1 cellular context compared by ENCODE assay signal in the genomic region with DNA sequence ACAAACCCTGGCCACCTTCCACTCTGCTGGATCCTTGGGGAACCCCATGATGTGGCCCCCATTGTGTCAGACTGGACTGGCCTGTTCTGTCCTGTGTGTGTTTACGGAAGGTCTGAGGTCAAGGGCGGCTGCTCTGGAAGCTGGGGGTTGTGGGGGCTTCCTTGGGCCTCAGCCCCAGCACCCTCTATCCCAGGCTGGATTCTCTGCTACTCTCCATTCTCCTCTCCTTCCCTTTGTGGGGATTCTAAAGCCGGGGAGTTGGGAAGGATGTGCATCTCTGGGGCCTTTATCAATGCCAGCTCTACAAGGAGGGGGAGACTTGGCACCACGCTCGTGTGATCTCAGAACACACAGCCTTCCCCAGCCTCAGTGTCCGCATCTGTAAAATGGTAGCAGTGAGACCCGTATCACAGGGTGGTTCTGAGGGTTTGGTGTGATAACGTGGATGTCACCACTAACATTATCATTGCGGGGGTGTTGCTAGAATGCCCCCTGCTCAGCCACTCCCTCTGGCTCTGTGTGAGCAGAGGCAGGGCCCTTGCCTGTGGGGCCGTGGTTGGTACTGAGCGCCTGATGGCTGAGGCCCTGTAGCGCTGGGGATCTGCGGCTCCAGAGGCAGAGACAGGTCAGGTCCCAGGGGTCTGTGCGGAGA.
TF ChIP-seq lines count a peak whose summit lies in the region.

No MANE protein-coding gene starts in this region.

TF ChIP-seq in HepG2, 621 proteins besides CTCF, POLR2A, EP300 and RAD21:
- TF ChIP-seq EZH2 (conservative IDR thresholded peaks at IDR 0.05; ENCODE audit: low read depth, low read length) = no peak
- no peak for TF ChIP-seq FOXA1 (IDR thresholded peaks at IDR 0.05)
- peak; percentile 29; the same call in 1 of the 2 replicates for TF ChIP-seq FOXA1 (CRISPR knock-in tag; IDR thresholded peaks at IDR 0.05)
- TF ChIP-seq, protein P1, sequence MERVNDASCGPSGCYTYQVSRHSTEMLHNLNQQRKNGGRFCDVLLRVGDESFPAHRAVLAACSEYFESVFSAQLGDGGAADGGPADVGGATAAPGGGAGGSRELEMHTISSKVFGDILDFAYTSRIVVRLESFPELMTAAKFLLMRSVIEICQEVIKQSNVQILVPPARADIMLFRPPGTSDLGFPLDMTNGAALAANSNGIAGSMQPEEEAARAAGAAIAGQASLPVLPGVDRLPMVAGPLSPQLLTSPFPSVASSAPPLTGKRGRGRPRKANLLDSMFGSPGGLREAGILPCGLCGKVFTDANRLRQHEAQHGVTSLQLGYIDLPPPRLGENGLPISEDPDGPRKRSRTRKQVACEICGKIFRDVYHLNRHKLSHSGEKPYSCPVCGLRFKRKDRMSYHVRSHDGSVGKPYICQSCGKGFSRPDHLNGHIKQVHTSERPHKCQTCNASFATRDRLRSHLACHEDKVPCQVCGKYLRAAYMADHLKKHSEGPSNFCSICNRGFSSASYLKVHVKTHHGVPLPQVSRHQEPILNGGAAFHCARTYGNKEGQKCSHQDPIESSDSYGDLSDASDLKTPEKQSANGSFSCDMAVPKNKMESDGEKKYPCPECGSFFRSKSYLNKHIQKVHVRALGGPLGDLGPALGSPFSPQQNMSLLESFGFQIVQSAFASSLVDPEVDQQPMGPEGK (CRISPR knock-in tag; IDR thresholded peaks at IDR 0.05) = peak; percentile 83
- TF ChIP-seq ZBTB7B (CRISPR knock-in tag; IDR thresholded peaks at IDR 0.05) = 0 out of 2 replicates have a peak, but pooled peaks have one; percentile 24
- TF ChIP-seq NR2F6 (IDR thresholded peaks at IDR 0.05) = peak; percentile 56; the same call in 1 of the 2 replicates
- peak; percentile 79 for TF ChIP-seq NR2F6 (CRISPR knock-in tag; IDR thresholded peaks at IDR 0.05)
- TF ChIP-seq ZNF121 (CRISPR knock-in tag; IDR thresholded peaks at IDR 0.05) = peak; percentile 96
- TF ChIP-seq ZFP36 (IDR thresholded peaks at IDR 0.05; ENCODE audit: borderline replicate concordance, low read depth, low read length, partially characterized antibody) = no peak
- TF ChIP-seq PHB2 (IDR thresholded peaks at IDR 0.05; ENCODE audit: partially characterized antibody) = no peak
- TF ChIP-seq, protein P2, sequence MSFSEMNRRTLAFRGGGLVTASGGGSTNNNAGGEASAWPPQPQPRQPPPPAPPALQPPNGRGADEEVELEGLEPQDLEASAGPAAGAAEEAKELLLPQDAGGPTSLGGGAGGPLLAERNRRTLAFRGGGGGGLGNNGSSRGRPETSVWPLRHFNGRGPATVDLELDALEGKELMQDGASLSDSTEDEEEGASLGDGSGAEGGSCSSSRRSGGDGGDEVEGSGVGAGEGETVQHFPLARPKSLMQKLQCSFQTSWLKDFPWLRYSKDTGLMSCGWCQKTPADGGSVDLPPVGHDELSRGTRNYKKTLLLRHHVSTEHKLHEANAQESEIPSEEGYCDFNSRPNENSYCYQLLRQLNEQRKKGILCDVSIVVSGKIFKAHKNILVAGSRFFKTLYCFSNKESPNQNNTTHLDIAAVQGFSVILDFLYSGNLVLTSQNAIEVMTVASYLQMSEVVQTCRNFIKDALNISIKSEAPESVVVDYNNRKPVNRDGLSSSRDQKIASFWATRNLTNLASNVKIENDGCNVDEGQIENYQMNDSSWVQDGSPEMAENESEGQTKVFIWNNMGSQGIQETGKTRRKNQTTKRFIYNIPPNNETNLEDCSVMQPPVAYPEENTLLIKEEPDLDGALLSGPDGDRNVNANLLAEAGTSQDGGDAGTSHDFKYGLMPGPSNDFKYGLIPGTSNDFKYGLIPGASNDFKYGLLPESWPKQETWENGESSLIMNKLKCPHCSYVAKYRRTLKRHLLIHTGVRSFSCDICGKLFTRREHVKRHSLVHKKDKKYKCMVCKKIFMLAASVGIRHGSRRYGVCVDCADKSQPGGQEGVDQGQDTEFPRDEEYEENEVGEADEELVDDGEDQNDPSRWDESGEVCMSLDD (CRISPR knock-in tag; IDR thresholded peaks at IDR 0.05; ENCODE audit: borderline replicate concordance) = 0 out of 2 replicates have a peak, but pooled peaks have one; percentile 38
- TF ChIP-seq FOXC1 (CRISPR knock-in tag; IDR thresholded peaks at IDR 0.05; ENCODE audit: borderline replicate concordance) = no peak
- TF ChIP-seq ZNF430 (CRISPR knock-in tag; IDR thresholded peaks at IDR 0.05) = no peak
- no peak for TF ChIP-seq ELF1 (CRISPR knock-in tag; IDR thresholded peaks at IDR 0.05)
- TF ChIP-seq, protein P3, sequence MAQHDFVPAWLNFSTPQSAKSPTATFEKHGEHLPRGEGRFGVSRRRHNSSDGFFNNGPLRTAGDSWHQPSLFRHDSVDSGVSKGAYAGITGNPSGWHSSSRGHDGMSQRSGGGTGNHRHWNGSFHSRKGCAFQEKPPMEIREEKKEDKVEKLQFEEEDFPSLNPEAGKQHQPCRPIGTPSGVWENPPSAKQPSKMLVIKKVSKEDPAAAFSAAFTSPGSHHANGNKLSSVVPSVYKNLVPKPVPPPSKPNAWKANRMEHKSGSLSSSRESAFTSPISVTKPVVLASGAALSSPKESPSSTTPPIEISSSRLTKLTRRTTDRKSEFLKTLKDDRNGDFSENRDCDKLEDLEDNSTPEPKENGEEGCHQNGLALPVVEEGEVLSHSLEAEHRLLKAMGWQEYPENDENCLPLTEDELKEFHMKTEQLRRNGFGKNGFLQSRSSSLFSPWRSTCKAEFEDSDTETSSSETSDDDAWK (CRISPR knock-in tag; IDR thresholded peaks at IDR 0.05) = no peak
- TF ChIP-seq, protein P4, sequence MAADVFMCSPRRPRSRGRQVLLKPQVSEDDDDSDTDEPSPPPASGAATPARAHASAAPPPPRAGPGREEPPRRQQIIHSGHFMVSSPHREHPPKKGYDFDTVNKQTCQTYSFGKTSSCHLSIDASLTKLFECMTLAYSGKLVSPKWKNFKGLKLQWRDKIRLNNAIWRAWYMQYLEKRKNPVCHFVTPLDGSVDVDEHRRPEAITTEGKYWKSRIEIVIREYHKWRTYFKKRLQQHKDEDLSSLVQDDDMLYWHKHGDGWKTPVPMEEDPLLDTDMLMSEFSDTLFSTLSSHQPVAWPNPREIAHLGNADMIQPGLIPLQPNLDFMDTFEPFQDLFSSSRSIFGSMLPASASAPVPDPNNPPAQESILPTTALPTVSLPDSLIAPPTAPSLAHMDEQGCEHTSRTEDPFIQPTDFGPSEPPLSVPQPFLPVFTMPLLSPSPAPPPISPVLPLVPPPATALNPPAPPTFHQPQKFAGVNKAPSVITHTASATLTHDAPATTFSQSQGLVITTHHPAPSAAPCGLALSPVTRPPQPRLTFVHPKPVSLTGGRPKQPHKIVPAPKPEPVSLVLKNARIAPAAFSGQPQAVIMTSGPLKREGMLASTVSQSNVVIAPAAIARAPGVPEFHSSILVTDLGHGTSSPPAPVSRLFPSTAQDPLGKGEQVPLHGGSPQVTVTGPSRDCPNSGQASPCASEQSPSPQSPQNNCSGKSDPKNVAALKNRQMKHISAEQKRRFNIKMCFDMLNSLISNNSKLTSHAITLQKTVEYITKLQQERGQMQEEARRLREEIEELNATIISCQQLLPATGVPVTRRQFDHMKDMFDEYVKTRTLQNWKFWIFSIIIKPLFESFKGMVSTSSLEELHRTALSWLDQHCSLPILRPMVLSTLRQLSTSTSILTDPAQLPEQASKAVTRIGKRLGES (CRISPR knock-in tag; IDR thresholded peaks at IDR 0.05; ENCODE audit: borderline replicate concordance) = no peak
- peak; percentile 86 for TF ChIP-seq ZNF629 (CRISPR knock-in tag; conservative IDR thresholded peaks at IDR 0.05)
- TF ChIP-seq ZNF10 (CRISPR knock-in tag; IDR thresholded peaks at IDR 0.05; ENCODE audit: borderline replicate concordance, low read depth) = no peak
- TF ChIP-seq, protein P5, sequence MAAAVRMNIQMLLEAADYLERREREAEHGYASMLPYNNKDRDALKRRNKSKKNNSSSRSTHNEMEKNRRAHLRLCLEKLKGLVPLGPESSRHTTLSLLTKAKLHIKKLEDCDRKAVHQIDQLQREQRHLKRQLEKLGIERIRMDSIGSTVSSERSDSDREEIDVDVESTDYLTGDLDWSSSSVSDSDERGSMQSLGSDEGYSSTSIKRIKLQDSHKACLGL (CRISPR knock-in tag; IDR thresholded peaks at IDR 0.05) = no peak
